In the genomic region with DNA sequence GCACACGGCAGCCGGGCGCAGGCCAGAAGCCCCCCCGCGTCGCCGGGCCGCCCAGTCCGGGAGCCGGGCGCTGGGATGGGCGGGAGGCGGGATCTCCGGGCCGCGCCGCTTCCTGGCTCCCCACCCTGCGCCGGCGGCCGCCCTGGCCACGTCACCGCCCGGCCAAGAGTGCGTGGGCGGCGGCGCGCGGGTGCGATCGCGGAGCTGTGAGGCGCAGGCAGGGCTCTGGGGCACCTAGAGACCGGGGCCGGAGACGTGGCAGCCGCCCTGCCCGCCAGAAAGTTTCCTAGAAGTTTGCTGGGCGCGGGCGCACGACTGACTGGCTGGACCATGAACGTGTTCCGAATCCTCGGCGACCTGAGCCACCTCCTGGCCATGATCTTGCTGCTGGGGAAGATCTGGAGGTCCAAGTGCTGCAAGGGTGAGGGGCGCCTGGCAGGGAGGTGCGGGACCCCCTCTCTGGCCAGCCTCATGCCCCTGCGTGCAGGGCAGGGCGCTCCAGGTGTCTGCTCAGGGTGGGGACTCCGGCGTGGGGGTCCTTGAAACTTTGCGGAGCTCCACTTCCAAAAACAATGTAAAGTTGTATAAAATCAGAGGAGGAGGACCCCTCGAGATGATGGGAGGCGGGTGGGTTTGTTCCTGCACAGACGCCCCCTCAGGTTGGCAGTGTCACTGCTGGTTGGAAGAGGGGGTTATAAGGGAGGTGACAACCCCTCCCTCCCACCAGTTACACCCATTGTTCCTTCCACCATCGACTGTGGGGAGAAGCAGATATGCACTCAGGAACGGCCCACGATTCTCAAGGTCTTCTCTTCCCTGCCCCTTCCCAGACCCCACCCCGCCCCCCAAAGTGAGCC, we compare ENCODE assay signal across 8 cellular contexts. TPM values are rescaled to one million over a fixed set of nuclear protein-coding genes. Genes with fewer than 3 reads are reported as not detected.
DNase-seq lines count a peak whose midpoint lies in the region; ATAC-seq and TF ChIP-seq lines count a peak whose summit lies in the region.

KDELR3 (plus strand) TSS at position 193 of the 857 bp plus-strand sequence; CDS start at position 331, 138 bp downstream.

- TF ChIP-seq CTCF in GM13976 (IDR thresholded peaks at IDR 0.05; ENCODE audit: borderline replicate concordance, control extremely low read depth, extremely low read depth, insufficient read depth, missing control alignments) = no peak
- peak in 5 of 9 donors; percentile 5 to 36 (median 9) for TF ChIP-seq CTCF in heart right ventricle (IDR thresholded peaks at IDR 0.05)

- no peaks in the 10 kb centered on the region for H3K9me3 ChIP-seq in heart right ventricle

- H3K27me3 ChIP-seq in heart right ventricle (peaks cover 0 to 58% (median 0%) of the 10 kb centered on the region in 7 donors), rectal smooth muscle tissue (ENCODE audit: control insufficient read depth, insufficient read depth, low read length) (peaks cover 4% of the 10 kb centered on the region)

- peak within 1 kb of the TSS; percentile 66 for H3K9ac ChIP-seq in rectal smooth muscle tissue (ENCODE audit: low read length)

- WGBS in heart right ventricle, 2 donors = 5 to 7% methylated on average over 61 of the region's 61 CpGs

- peaks cover 13% of the 10 kb centered on the region for H3K27me3 Mint-ChIP-seq in activated naive CD8-positive, alpha-beta T cell

- no peaks in the 10 kb centered on the region for H3K36me3 Mint-ChIP-seq in activated naive CD8-positive, alpha-beta T cell

- DNase-seq in GM13976 (ENCODE audit: low spot score) = peak; percentile 92
- DNase-seq in heart right ventricle = peak; percentile 70 to 72
- DNase-seq in D341Med (ENCODE audit: low spot score) = no peak
- DNase-seq in hippocampal formation (lab: John Stamatoyannopoulos, UW) = no peak

- H3K27ac ChIP-seq in heart right ventricle = peak within 1 kb of the TSS in 9 of 10 donors; percentile 18 to 78 (median 73)
- no peak within 1 kb of the TSS for H3K27ac ChIP-seq in rectal smooth muscle tissue (ENCODE audit: low read depth, low read length)

- in situ Hi-C loops in GM13976 (cut with MboI; ENCODE audit: low sequenced_read_pairs, unreplicated experiment) = no loop called here

- ATAC-seq in heart right ventricle (peak; percentile 72 to 95 (median 86)), GM21447 (IDR thresholded peaks at IDR 0.05; ENCODE audit: unreplicated experiment) (no peak)

- H3K4me3 ChIP-seq in heart right ventricle (peak within 1 kb of the TSS; percentile 49 to 84 (median 65)), rectal smooth muscle tissue (ENCODE audit: low read length) (peak within 1 kb of the TSS; percentile 76)

- H3K4me3 Mint-ChIP-seq in activated naive CD8-positive, alpha-beta T cell = peak within 1 kb of the TSS; percentile 76

- no peak within 1 kb of the TSS for H3K27ac Mint-ChIP-seq in activated naive CD8-positive, alpha-beta T cell

- H3K4me1 ChIP-seq in heart right ventricle (peaks cover 1 to 30% (median 23%) of the 10 kb centered on the region in 9 donors), rectal smooth muscle tissue (ENCODE audit: control insufficient read depth, insufficient read depth, low read length) (peaks cover 3% of the 10 kb centered on the region)

- intact Hi-C loops in heart right ventricle (cut with DNase I) = loop anchor here in 4 of 10 donors (5.0 kb wide), 3 partner anchors 34 to 51 kb away; partner anchors contain the start of gene DDX17 (in 1 of the 4)

- H3K36me3 ChIP-seq in heart right ventricle (no peaks in the 10 kb centered on the region), rectal smooth muscle tissue (ENCODE audit: control insufficient read depth, insufficient read depth, low read length) (no peaks in the 10 kb centered on the region)

- H3K9me3 Mint-ChIP-seq in activated naive CD8-positive, alpha-beta T cell (ENCODE audit: low read depth) = no peaks in the 10 kb centered on the region

- H3K4me1 Mint-ChIP-seq in activated naive CD8-positive, alpha-beta T cell (ENCODE audit: low read depth) = peaks cover 3% of the 10 kb centered on the region

TF ChIP-seq in PFSK-1, 5 proteins besides CTCF, POLR2A, EP300 and RAD21:
- TF ChIP-seq POLR2AphosphoS5 (IDR thresholded peaks at IDR 0.05; ENCODE audit: low read depth, low read length) = peak; percentile 41; the same call in 1 of the 2 replicates
- TF ChIP-seq FOXP2 (optimal IDR thresholded peaks at IDR 0.05; ENCODE audit: borderline replicate concordance, extremely low read depth, extremely low read length, insufficient read depth) = no peak

RNA-seq across cellular contexts. Expression of gene KDELR3, which starts in this region (rescaled TPM):
- polyA plus RNA-seq in PFSK-1 (2012; ENCODE audit: insufficient read length, low read depth) = 25.7 TPM
- total RNA-seq in heart right ventricle = 10 to 100 TPM in 3 of 10 donors, 1 to 10 TPM in 7; 3.4 to 12.9 (median 7.9) TPM
- 10 to 100 TPM in 1 of 2 donors, 1 to 10 TPM in 1; 9.4 to 11.5 TPM for polyA plus RNA-seq in heart right ventricle

Comparison
In these comparisons a context has a peak if more than half of its experiments do, and no peak if none do; other contexts are left out.
1. DNase-seq: peak in GM13976 (single experiment) and heart right ventricle (2 of 2); none in D341Med (single experiment) and hippocampal formation (0 of 2).